8 cellular contexts compared by ENCODE assay signal in genomic region chr7:6256709-6257535, GRCh38. TPM values are rescaled to one million over a fixed set of nuclear protein-coding genes. Genes with fewer than 3 reads are reported as not detected.
A peak's percentile ranks its signal among the peaks of the same experiment; 100 is the strongest.
DNase-seq lines count a peak whose midpoint lies in the region; ATAC-seq, FAIRE-seq and TF ChIP-seq lines count a peak whose summit lies in the region.

No MANE protein-coding gene starts in this region.

- H4K20me1 ChIP-seq in astrocyte (ENCODE audit: insufficient read depth, low read length) = peaks cover 13% of the 10 kb centered on the region

- peak overlapping the region in 2 of 4 donors; percentile 64 to 73 for H3K4me3 Mint-ChIP-seq in IgD-negative memory B cell
- H3K4me3 Mint-ChIP-seq in astrocyte (ENCODE audit: unreplicated experiment) = no peak overlapping the region
- H3K4me3 Mint-ChIP-seq in naive B cell = peak overlapping the region in 4 of 8 donors; percentile 18 to 72 (median 40)

- H3K4me1 Mint-ChIP-seq in IgD-negative memory B cell = peaks cover 23 to 27% (median 25%) of the 10 kb centered on the region in 3 donors
- H3K4me1 Mint-ChIP-seq in astrocyte (ENCODE audit: low read depth, unreplicated experiment) = peaks cover 65% of the 10 kb centered on the region
- peaks cover 38 to 44% (median 39%) of the 10 kb centered on the region in 3 donors for H3K4me1 Mint-ChIP-seq in naive B cell

- H3K4me3 ChIP-seq in astrocyte (ENCODE audit: insufficient read depth, low read depth, low read length) = no peak overlapping the region
- no peak overlapping the region for H3K4me3 ChIP-seq in H7 (ENCODE audit: insufficient read depth, low read depth, low read length)

- TF ChIP-seq CTCF in astrocyte (IDR thresholded peaks at IDR 0.05; ENCODE audit: insufficient read depth, low read depth, low read length) (no peak), omental fat pad (IDR thresholded peaks at IDR 0.05) (no peak)

- H3K36me3 Mint-ChIP-seq in IgD-negative memory B cell (no peaks in the 10 kb centered on the region), astrocyte (ENCODE audit: low read depth, unreplicated experiment) (no peaks in the 10 kb centered on the region), naive B cell (peaks cover 0 to 6% of the 10 kb centered on the region in 2 donors)

- peak overlapping the region; percentile 60 for H3K4me2 ChIP-seq in astrocyte (ENCODE audit: low read length)

- DNase-seq in GM04504 (ENCODE audit: low read depth) (peak; percentile 72), astrocyte (ENCODE audit: low read depth) (peak; percentile 79), naive B cell (no peak), omental fat pad (ENCODE audit: low spot score) (no peak), H7 (no peak), HPDE6-E6E7 (ENCODE audit: extremely low spot score) (no peak)

- peak overlapping the region; percentile 83 for H3K27ac ChIP-seq in astrocyte (ENCODE audit: low read depth, low read length)

- ATAC-seq in GM21515 (IDR thresholded peaks at IDR 0.05; ENCODE audit: unreplicated experiment) (peak; percentile 69), naive B cell (ENCODE audit: low read depth in 2 of 2) (peak in 1 of 2 donors; percentile 25), omental fat pad (ENCODE audit: low FRiP score) (no peak)

- H3K27me3 ChIP-seq in astrocyte (ENCODE audit: insufficient read depth, low read length) (no peaks in the 10 kb centered on the region), H7 (ENCODE audit: control insufficient read depth, insufficient read depth, low read length) (no peaks in the 10 kb centered on the region; the same call in 1 of the 2 replicates)

- H3K27me3 Mint-ChIP-seq in IgD-negative memory B cell = peaks cover 3% of the 10 kb centered on the region
- no peaks in the 10 kb centered on the region for H3K27me3 Mint-ChIP-seq in astrocyte (ENCODE audit: low read depth, unreplicated experiment)
- no peaks in the 10 kb centered on the region for H3K27me3 Mint-ChIP-seq in naive B cell

- no peaks in the 10 kb centered on the region for H3K9me3 ChIP-seq in astrocyte (ENCODE audit: insufficient read depth, low read depth, low read length)

- FAIRE-seq in astrocyte (lab: Jason Lieb, UNC) = peak; percentile 37

- no peaks in the 10 kb centered on the region for H3K9me3 Mint-ChIP-seq in IgD-negative memory B cell
- H3K9me3 Mint-ChIP-seq in astrocyte (ENCODE audit: unreplicated experiment) = no peaks in the 10 kb centered on the region
- no peaks in the 10 kb centered on the region for H3K9me3 Mint-ChIP-seq in naive B cell

- H3K36me3 ChIP-seq in astrocyte (ENCODE audit: insufficient read depth, low read length) = no peaks in the 10 kb centered on the region
- H3K36me3 ChIP-seq in H7 (replicated peaks; ENCODE audit: control insufficient read depth, insufficient read depth, low read length) = no peaks in the 10 kb centered on the region

- H3K27ac Mint-ChIP-seq in IgD-negative memory B cell (peak overlapping the region in 2 of 3 donors; percentile 9 to 72), astrocyte (ENCODE audit: unreplicated experiment) (peak overlapping the region; percentile 81), naive B cell (peak overlapping the region; percentile 11 to 91 (median 63))

- peak overlapping the region; percentile 70 for H3K9ac ChIP-seq in astrocyte (ENCODE audit: low read length)

- H3K79me2 ChIP-seq in astrocyte (ENCODE audit: insufficient read depth, low read length) = peaks cover 73% of the 10 kb centered on the region

- no peak overlapping the region for H2AFZ ChIP-seq in astrocyte (ENCODE audit: low read depth, low read length)

- H3K4me1 ChIP-seq in astrocyte (ENCODE audit: insufficient read depth, low read length) = peaks cover 54% of the 10 kb centered on the region

RNA-seq across cellular contexts. Expression of gene CYTH3, which starts 15.5 kb away (rescaled TPM):
- polyA plus RNA-seq in IgD-negative memory B cell (3.0 TPM), naive B cell (ENCODE audit: low read depth in 6 of 6) (1 to 10 TPM; 2.1 to 5.7 (median 2.7) TPM)
- total RNA-seq in astrocyte (25.5 and 29.3 TPM in 2 replicates), omental fat pad (10 to 100 TPM; 34.2 to 87.0 (median 60.2) TPM)
- total RNA-seq in H7 (2014; rRNA removed; shearing (Covaris generic)) = 14.0 and 14.3 TPM in 2 replicates

Comparison
In these comparisons a context has a peak if more than half of its experiments do, and no peak if none do; other contexts are left out.
1. DNase-seq: peak in GM04504 (single experiment) and astrocyte (single experiment); none in naive B cell (single experiment), omental fat pad (single experiment), H7 (single experiment) and HPDE6-E6E7 (single experiment).
2. Peak in every context shown above with its lines, with median percentiles within 50 percentile points of each other: H3K27ac Mint-ChIP-seq.